1 cellular context compared by ENCODE assay signal in genomic region chr4:176123710-176124407, GRCh38.
A peak's percentile ranks its signal among the peaks of the same experiment; 100 is the strongest.
TF ChIP-seq lines count a peak whose summit lies in the region.

No MANE protein-coding gene starts in this region.

TF ChIP-seq in GM12878, 131 proteins besides CTCF, POLR2A, EP300 and RAD21 (continued from another document and continues in another):
- TF ChIP-seq ZNF592 (IDR thresholded peaks at IDR 0.05), result no peak
- TF ChIP-seq, protein P1, sequence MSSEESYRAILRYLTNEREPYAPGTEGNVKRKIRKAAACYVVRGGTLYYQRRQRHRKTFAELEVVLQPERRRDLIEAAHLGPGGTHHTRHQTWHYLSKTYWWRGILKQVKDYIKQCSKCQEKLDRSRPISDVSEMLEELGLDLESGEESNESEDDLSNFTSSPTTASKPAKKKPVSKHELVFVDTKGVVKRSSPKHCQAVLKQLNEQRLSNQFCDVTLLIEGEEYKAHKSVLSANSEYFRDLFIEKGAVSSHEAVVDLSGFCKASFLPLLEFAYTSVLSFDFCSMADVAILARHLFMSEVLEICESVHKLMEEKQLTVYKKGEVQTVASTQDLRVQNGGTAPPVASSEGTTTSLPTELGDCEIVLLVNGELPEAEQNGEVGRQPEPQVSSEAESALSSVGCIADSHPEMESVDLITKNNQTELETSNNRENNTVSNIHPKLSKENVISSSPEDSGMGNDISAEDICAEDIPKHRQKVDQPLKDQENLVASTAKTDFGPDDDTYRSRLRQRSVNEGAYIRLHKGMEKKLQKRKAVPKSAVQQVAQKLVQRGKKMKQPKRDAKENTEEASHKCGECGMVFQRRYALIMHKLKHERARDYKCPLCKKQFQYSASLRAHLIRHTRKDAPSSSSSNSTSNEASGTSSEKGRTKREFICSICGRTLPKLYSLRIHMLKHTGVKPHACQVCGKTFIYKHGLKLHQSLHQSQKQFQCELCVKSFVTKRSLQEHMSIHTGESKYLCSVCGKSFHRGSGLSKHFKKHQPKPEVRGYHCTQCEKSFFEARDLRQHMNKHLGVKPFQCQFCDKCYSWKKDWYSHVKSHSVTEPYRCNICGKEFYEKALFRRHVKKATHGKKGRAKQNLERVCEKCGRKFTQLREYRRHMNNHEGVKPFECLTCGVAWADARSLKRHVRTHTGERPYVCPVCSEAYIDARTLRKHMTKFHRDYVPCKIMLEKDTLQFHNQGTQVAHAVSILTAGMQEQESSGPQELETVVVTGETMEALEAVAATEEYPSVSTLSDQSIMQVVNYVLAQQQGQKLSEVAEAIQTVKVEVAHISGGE (CRISPR knock-in tag; IDR thresholded peaks at IDR 0.05), result no peak
- peak; percentile 88 for TF ChIP-seq TBL1XR1 (IDR thresholded peaks at IDR 0.05; ENCODE audit: low read depth, low read length)
- no peak for TF ChIP-seq PRDM15 (CRISPR knock-in tag; IDR thresholded peaks at IDR 0.05)
- peak; percentile 45; the same call in 1 of the 2 replicates for TF ChIP-seq JUND (IDR thresholded peaks at IDR 0.05; ENCODE audit: low read depth, low read length)
- TF ChIP-seq HSF1 (IDR thresholded peaks at IDR 0.05; ENCODE audit: low read depth, low read length), result no peak
- no peak for TF ChIP-seq SUPT20H (IDR thresholded peaks at IDR 0.05; ENCODE audit: borderline replicate concordance, control insufficient read depth, low read depth, low read length)
- TF ChIP-seq BCLAF1 (IDR thresholded peaks at IDR 0.05), result no peak
- peak; percentile 73; the same call in 1 of the 2 replicates for TF ChIP-seq ZBED1 (IDR thresholded peaks at IDR 0.05; ENCODE audit: borderline replicate concordance)
- no peak for TF ChIP-seq NKRF (conservative IDR thresholded peaks at IDR 0.05)
- no peak for TF ChIP-seq TARDBP (IDR thresholded peaks at IDR 0.05; ENCODE audit: borderline replicate concordance)
- TF ChIP-seq HCFC1 (IDR thresholded peaks at IDR 0.05; ENCODE audit: low read length), result no peak
- no peak for TF ChIP-seq SIX5 (IDR thresholded peaks at IDR 0.05; ENCODE audit: low read depth, low read length, severe bottlenecking)
- 0 out of 2 replicates have a peak, but pooled peaks have one; percentile 35 for TF ChIP-seq CREB1 (IDR thresholded peaks at IDR 0.05; ENCODE audit: low read depth)
- 0 out of 2 replicates have a peak, but pooled peaks have one; percentile 31 for TF ChIP-seq GABPA (IDR thresholded peaks at IDR 0.05; ENCODE audit: low read depth)
- TF ChIP-seq PKNOX1 (IDR thresholded peaks at IDR 0.05), result no peak
- TF ChIP-seq SP1 (IDR thresholded peaks at IDR 0.05; ENCODE audit: low read depth, low read length), result no peak
- no peak for TF ChIP-seq SREBF2 (IDR thresholded peaks at IDR 0.05; ENCODE audit: low read length)
- TF ChIP-seq BACH1 (IDR thresholded peaks at IDR 0.05; ENCODE audit: borderline replicate concordance), result peak; percentile 43; the same call in 1 of the 2 replicates
- TF ChIP-seq MXI1 (IDR thresholded peaks at IDR 0.05; ENCODE audit: low read depth, low read length), result peak; percentile 39; the same call in 1 of the 2 replicates
- peak; percentile 92 for TF ChIP-seq RELB (IDR thresholded peaks at IDR 0.05; ENCODE audit: low read depth)
- no peak for TF ChIP-seq MYB (IDR thresholded peaks at IDR 0.05; ENCODE audit: borderline replicate concordance, low read depth, low read length)
- TF ChIP-seq PBX3 (IDR thresholded peaks at IDR 0.05; ENCODE audit: insufficient replicate concordance, low read depth, low read length), result no peak
- TF ChIP-seq, protein P2, sequence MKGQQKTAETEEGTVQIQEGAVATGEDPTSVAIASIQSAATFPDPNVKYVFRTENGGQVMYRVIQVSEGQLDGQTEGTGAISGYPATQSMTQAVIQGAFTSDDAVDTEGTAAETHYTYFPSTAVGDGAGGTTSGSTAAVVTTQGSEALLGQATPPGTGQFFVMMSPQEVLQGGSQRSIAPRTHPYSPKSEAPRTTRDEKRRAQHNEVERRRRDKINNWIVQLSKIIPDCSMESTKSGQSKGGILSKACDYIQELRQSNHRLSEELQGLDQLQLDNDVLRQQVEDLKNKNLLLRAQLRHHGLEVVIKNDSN (IDR thresholded peaks at IDR 0.05; ENCODE audit: borderline replicate concordance, extremely low read length, insufficient read depth, low read depth, low read length), result no peak
